Comparison of ENCODE assay signal across 28 cellular contexts in genomic region chr12:91316161-91316759, GRCh38.
DNase-seq lines count a peak whose midpoint lies in the region; ATAC-seq, FAIRE-seq and TF ChIP-seq lines count a peak whose summit lies in the region.
"Had no signal": no experiment of that assay in that cellular context is flagged by ENCODE, and none has a peak within 500 bp of the region (broad histone marks: within the 10 kb centered on the region; RNA-seq: fewer than 3 reads in every experiment).

No MANE protein-coding gene starts in this region.

- H2AFZ ChIP-seq in astrocyte (ENCODE audit: low read depth, low read length): no peak overlapping the region
- peak overlapping the region; percentile 63 for H2AFZ ChIP-seq in smooth muscle cell (ENCODE audit: low read depth)

- no peaks in the 10 kb centered on the region for H4K20me1 ChIP-seq in astrocyte (ENCODE audit: insufficient read depth, low read length)
- H4K20me1 ChIP-seq in smooth muscle cell (ENCODE audit: low read depth): no peaks in the 10 kb centered on the region

- no peak overlapping the region for H3K4me3 Mint-ChIP-seq in astrocyte (ENCODE audit: unreplicated experiment)
- H3K4me3 Mint-ChIP-seq: activated CD4-positive, alpha-beta T cell treated with anti-CD3 and anti-CD28 coated beads, Interleukin-2, amount 10 ng/mL, durations not matched to agents 24 days and 14 days; activated naive CD8-positive, alpha-beta T cell treated with anti-CD3 and anti-CD28 coated beads for 36 hours; CD8-positive, alpha-beta T cell; memory B cell; natural killer cell treated with Interleukin-12 subunit alpha and Interleukin-12 subunit beta and Interleukin-15 and Interleukin-18, amount 100 ng/mL, for 72 hours had no signal

- no peaks in the 10 kb centered on the region for H3K36me3 ChIP-seq in astrocyte (ENCODE audit: insufficient read depth, low read length)
- H3K36me3 ChIP-seq in smooth muscle cell (ENCODE audit: low read depth): no peaks in the 10 kb centered on the region
- no peaks in the 10 kb centered on the region for H3K36me3 ChIP-seq in Peyer's patch
- H3K36me3 ChIP-seq: tibial nerve had no signal

- H3K27ac ChIP-seq in astrocyte (ENCODE audit: low read depth, low read length) (no peak overlapping the region), smooth muscle cell (ENCODE audit: low read depth) (peak overlapping the region; percentile 88), Peyer's patch (peak overlapping the region in 2 of 4 donors; percentile 6 to 10)

- 57% methylated on average over 1 of the region's 1 CpG for WGBS in smooth muscle cell (ENCODE audit: low lambda C conversion rate)
- 74 to 81% methylated on average over 1 of the region's 1 CpG for WGBS in lower leg skin, 2 donors

- DNase-seq in HFF-Myc (ENCODE audit: extremely low read depth, low read depth) (peak; percentile 65), astrocyte (ENCODE audit: low read depth) (no peak), left ventricle myocardium superior (no peak), smooth muscle cell (lab: John Stamatoyannopoulos, UW; ENCODE audit: unreplicated experiment) (no peak), UCSD-AML1 (lab: John Stamatoyannopoulos, UW; ENCODE audit: unreplicated experiment) (no peak), AG20443 (ENCODE audit: low spot score) (no peak), Peyer's patch (no peak), lower leg skin (ENCODE audit: low spot score in 2 of 2) (no peak)
- DNase-seq: activated CD4-positive, alpha-beta T cell treated with anti-CD3 and anti-CD28 coated beads, Interleukin-2, amount 10 ng/mL, durations not matched to agents 24 days and 14 days; activated naive CD8-positive, alpha-beta T cell treated with anti-CD3 and anti-CD28 coated beads for 36 hours; CD8-positive, alpha-beta T cell; cortex of kidney; DMS79 treated with DMSO at 0.1 percent for 48 hours; kidney glomerular epithelial cell; NCI-H146; NCI-H748 treated with DMSO at 0.1 percent for 48 hours; SHP77; stimulated activated CD4-positive, alpha-beta T cell treated with anti-CD3 and anti-CD28 coated beads, Interleukin-2, amount 100 ng/mL, for 48 hours; stimulated activated naive CD4-positive, alpha-beta T cell treated with Interleukin-2 at 50 U/mL for 16 hours; T-helper 1 cell had no signal

- no peak overlapping the region for H3K4me3 ChIP-seq in HFF-Myc (replicated peaks; ENCODE audit: low read depth, low read length)
- H3K4me3 ChIP-seq in astrocyte (ENCODE audit: insufficient read depth, low read depth, low read length): no peak overlapping the region
- no peak overlapping the region for H3K4me3 ChIP-seq in smooth muscle cell
- no peak overlapping the region for H3K4me3 ChIP-seq in Peyer's patch
- no peak overlapping the region for H3K4me3 ChIP-seq in lower leg skin (ENCODE audit: low read depth, poor library complexity, severe bottlenecking)
- H3K4me3 ChIP-seq: skin epidermis, tibial nerve had no signal

- H3K4me1 Mint-ChIP-seq in astrocyte (ENCODE audit: low read depth, unreplicated experiment): no peaks in the 10 kb centered on the region
- H3K4me1 Mint-ChIP-seq: activated CD4-positive, alpha-beta T cell treated with anti-CD3 and anti-CD28 coated beads, Interleukin-2, amount 10 ng/mL, durations not matched to agents 24 days and 14 days; activated naive CD8-positive, alpha-beta T cell treated with anti-CD3 and anti-CD28 coated beads for 36 hours; memory B cell had no signal

- H3F3A ChIP-seq in smooth muscle cell (ENCODE audit: low read depth): no peaks in the 10 kb centered on the region

- intact Hi-C loops in left ventricle myocardium superior (cut with micrococcal nuclease): no loop called here
- intact Hi-C loops in lower leg skin (cut with DNase I; ENCODE audit: low total_unique reads): no loop called here

- peak; percentile 50 for ATAC-seq in left ventricle myocardium superior
- ATAC-seq: CD8-positive, alpha-beta T cell; HCT116; natural killer cell treated with Interleukin-12 subunit alpha and Interleukin-12 subunit beta and Interleukin-15 and Interleukin-18, amount 100 ng/mL, for 72 hours had no signal

- H3K79me2 ChIP-seq in astrocyte (ENCODE audit: insufficient read depth, low read length): no peaks in the 10 kb centered on the region
- no peaks in the 10 kb centered on the region for H3K79me2 ChIP-seq in smooth muscle cell (ENCODE audit: low read depth)

- no peak for TF ChIP-seq CTCF in HFF-Myc (IDR thresholded peaks at IDR 0.05; ENCODE audit: low read depth, low read length, missing control alignments)
- TF ChIP-seq CTCF in astrocyte (IDR thresholded peaks at IDR 0.05; ENCODE audit: insufficient read depth, low read depth, low read length): no peak
- no peak for TF ChIP-seq CTCF in smooth muscle cell (IDR thresholded peaks at IDR 0.05; ENCODE audit: borderline replicate concordance, insufficient read depth, poor library complexity, severe bottlenecking)
- no peak for TF ChIP-seq CTCF in Peyer's patch (IDR thresholded peaks at IDR 0.05)
- TF ChIP-seq CTCF in lower leg skin (IDR thresholded peaks at IDR 0.05): no peak

- H3K27me3 ChIP-seq in astrocyte (ENCODE audit: insufficient read depth, low read length) (no peaks in the 10 kb centered on the region), smooth muscle cell (ENCODE audit: low read depth) (no peaks in the 10 kb centered on the region), Peyer's patch (no peaks in the 10 kb centered on the region)
- H3K27me3 ChIP-seq: tibial nerve had no signal

- H3K4me1 ChIP-seq in astrocyte (ENCODE audit: insufficient read depth, low read length) (no peaks in the 10 kb centered on the region), smooth muscle cell (ENCODE audit: low read depth) (peaks cover 9% of the 10 kb centered on the region), Peyer's patch (no peaks in the 10 kb centered on the region)

- H3K9me3 ChIP-seq in astrocyte (ENCODE audit: insufficient read depth, low read depth, low read length) (no peaks in the 10 kb centered on the region), smooth muscle cell (replicated peaks; ENCODE audit: low read depth) (no peaks in the 10 kb centered on the region), Peyer's patch (no peaks in the 10 kb centered on the region)

- H3K36me3 Mint-ChIP-seq in astrocyte (ENCODE audit: low read depth, unreplicated experiment): no peaks in the 10 kb centered on the region
- H3K36me3 Mint-ChIP-seq: activated naive CD8-positive, alpha-beta T cell treated with anti-CD3 and anti-CD28 coated beads for 36 hours; CD8-positive, alpha-beta T cell; memory B cell; natural killer cell treated with Interleukin-12 subunit alpha and Interleukin-12 subunit beta and Interleukin-15 and Interleukin-18, amount 100 ng/mL, for 72 hours had no signal

- peak; percentile 49 for FAIRE-seq in astrocyte (lab: Jason Lieb, UNC)
- FAIRE-seq: bronchial epithelial cell had no signal

- no peak overlapping the region for H3K27ac Mint-ChIP-seq in astrocyte (ENCODE audit: unreplicated experiment)
- H3K27ac Mint-ChIP-seq: activated CD4-positive, alpha-beta T cell treated with anti-CD3 and anti-CD28 coated beads, Interleukin-2, amount 10 ng/mL, durations not matched to agents 24 days and 14 days; activated naive CD8-positive, alpha-beta T cell treated with anti-CD3 and anti-CD28 coated beads for 36 hours; activated T-helper 2 cell treated with anti-CD3 and anti-CD28 coated beads, Interferon-gamma antibody, Interleukin-2, Interleukin-4, amounts not matched to agents 10 μg/mL and 5 μg/mL and 100 μg/mL, durations not matched to agents 14 hours and 24 hours and 36 hours; CD8-positive, alpha-beta T cell; memory B cell; natural killer cell treated with Interleukin-12 subunit alpha and Interleukin-12 subunit beta and Interleukin-15 and Interleukin-18, amount 100 ng/mL, for 72 hours; progenitor cell of endocrine pancreas had no signal

- no peak overlapping the region for H3K4me2 ChIP-seq in astrocyte (ENCODE audit: low read length)
- peak overlapping the region; percentile 72 for H3K4me2 ChIP-seq in smooth muscle cell

- H3K9me3 Mint-ChIP-seq in astrocyte (ENCODE audit: unreplicated experiment): no peaks in the 10 kb centered on the region
- H3K9me3 Mint-ChIP-seq: activated CD4-positive, alpha-beta T cell treated with anti-CD3 and anti-CD28 coated beads, Interleukin-2, amount 10 ng/mL, durations not matched to agents 24 days and 14 days; activated T-helper 2 cell treated with anti-CD3 and anti-CD28 coated beads, Interferon-gamma antibody, Interleukin-2, Interleukin-4, amounts not matched to agents 10 μg/mL and 5 μg/mL and 100 μg/mL, durations not matched to agents 14 hours and 24 hours and 36 hours; CD8-positive, alpha-beta T cell had no signal

- TF ChIP-seq POLR2A in Peyer's patch (IDR thresholded peaks at IDR 0.05) (no peak), lower leg skin (IDR thresholded peaks at IDR 0.05) (no peak)

- H3K9ac ChIP-seq in astrocyte (ENCODE audit: low read length) (no peak overlapping the region), smooth muscle cell (ENCODE audit: low read depth) (no peak overlapping the region)

- no peaks in the 10 kb centered on the region for H3K27me3 Mint-ChIP-seq in astrocyte (ENCODE audit: low read depth, unreplicated experiment)
- H3K27me3 Mint-ChIP-seq: activated CD4-positive, alpha-beta T cell treated with anti-CD3 and anti-CD28 coated beads, Interleukin-2, amount 10 ng/mL, durations not matched to agents 24 days and 14 days; activated naive CD8-positive, alpha-beta T cell treated with anti-CD3 and anti-CD28 coated beads for 36 hours; progenitor cell of endocrine pancreas had no signal
